Comparison of ENCODE assay signal across 14 cellular contexts in the genomic region with DNA sequence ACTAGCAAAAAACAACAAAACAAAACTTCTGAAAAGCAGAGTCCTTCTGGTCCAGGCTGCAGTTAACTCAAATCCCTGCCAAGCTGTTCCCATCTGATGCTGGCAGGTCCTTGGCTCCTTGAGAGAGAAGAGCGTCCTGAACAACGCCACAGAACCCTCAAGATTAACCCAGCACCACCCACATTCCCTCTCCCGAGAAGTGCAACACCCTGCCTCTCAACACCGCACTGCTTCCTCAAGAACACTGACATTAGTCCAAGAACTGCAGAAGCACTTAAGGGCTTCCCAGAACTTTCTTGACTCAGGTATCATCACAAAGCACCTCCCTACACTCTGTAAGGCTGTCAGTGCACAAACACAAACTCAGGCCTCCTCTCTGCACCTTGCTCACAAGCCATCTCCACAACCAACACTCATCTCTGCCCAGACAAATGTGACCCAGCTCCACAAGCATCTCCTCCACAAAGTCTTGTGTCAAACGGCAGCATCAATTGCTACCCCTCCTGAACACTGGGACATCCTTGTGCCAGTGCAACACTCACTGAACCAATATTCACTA. TPM values are rescaled to one million over a fixed set of nuclear protein-coding genes. Genes with fewer than 3 reads are reported as not detected.
DNase-seq lines count a peak whose midpoint lies in the region; ATAC-seq, FAIRE-seq and TF ChIP-seq lines count a peak whose summit lies in the region.
"Had no signal": no experiment of that assay in that cellular context is flagged by ENCODE, and none has a peak within 500 bp of the region (broad histone marks: within the 10 kb centered on the region; RNA-seq: fewer than 3 reads in every experiment).

No MANE protein-coding gene starts in this region.

- ATAC-seq in left ventricle myocardium superior: peak; percentile 17
- ATAC-seq in memory B cell (ENCODE audit: low read depth): no peak
- peak; percentile 84 for ATAC-seq in upper lobe of right lung
- ATAC-seq in HG03175 (IDR thresholded peaks at IDR 0.05; ENCODE audit: unreplicated experiment): no peak
- ATAC-seq: left lobe of liver had no signal

- H3K4me3 Mint-ChIP-seq in memory B cell: no peak overlapping the region
- H3K4me3 Mint-ChIP-seq: activated CD4-positive, alpha-beta T cell treated with anti-CD3 and anti-CD28 coated beads, Interleukin-2, amount 10 ng/mL, durations not matched to agents 7 days and 5 days; neural crest cell had no signal

- peaks cover 0 to 82% of the 10 kb centered on the region in 2 donors for H3K4me1 ChIP-seq in right atrium auricular region
- H3K4me1 ChIP-seq in upper lobe of right lung: peaks cover 75% of the 10 kb centered on the region
- 0 out of 2 replicates have a peak, but pooled peaks cover 4% of the 10 kb centered on the region for H3K4me1 ChIP-seq in BE2C

- peak overlapping the region; percentile 8 for H3K27ac Mint-ChIP-seq in memory B cell
- H3K27ac Mint-ChIP-seq: activated CD4-positive, alpha-beta T cell treated with anti-CD3 and anti-CD28 coated beads, Interleukin-2, amount 10 ng/mL, durations not matched to agents 7 days and 5 days had no signal

- H3K27ac ChIP-seq in right atrium auricular region (peak overlapping the region in 1 of 2 donors; percentile 14), upper lobe of right lung (peak overlapping the region; percentile 15)

- no peak for TF ChIP-seq CTCF in right atrium auricular region (IDR thresholded peaks at IDR 0.05)
- TF ChIP-seq CTCF in bronchial epithelial cell (IDR thresholded peaks at IDR 0.05; ENCODE audit: insufficient read depth, low read length, severe bottlenecking): no peak
- no peak for TF ChIP-seq CTCF in upper lobe of right lung (IDR thresholded peaks at IDR 0.05)
- TF ChIP-seq CTCF in BE2C (IDR thresholded peaks at IDR 0.05; ENCODE audit: low read depth, low read length): no peak

- H3K9me3 Mint-ChIP-seq in memory B cell: no peaks in the 10 kb centered on the region
- H3K9me3 Mint-ChIP-seq: activated CD4-positive, alpha-beta T cell treated with anti-CD3 and anti-CD28 coated beads, Interleukin-2, amount 10 ng/mL, durations not matched to agents 7 days and 5 days; neural crest cell had no signal

- no peaks in the 10 kb centered on the region for H3K27me3 Mint-ChIP-seq in memory B cell
- H3K27me3 Mint-ChIP-seq: activated CD4-positive, alpha-beta T cell treated with anti-CD3 and anti-CD28 coated beads, Interleukin-2, amount 10 ng/mL, durations not matched to agents 7 days and 5 days had no signal

- peaks cover 11% of the 10 kb centered on the region for H3K36me3 Mint-ChIP-seq in memory B cell

- intact Hi-C loops in left ventricle myocardium superior (cut with micrococcal nuclease): no loop called here
- intact Hi-C loops in upper lobe of right lung (cut with DNase I): no loop called here

- H3K36me3 ChIP-seq in right atrium auricular region (no peaks in the 10 kb centered on the region), bronchial epithelial cell (ENCODE audit: control insufficient read depth, insufficient read depth, low read length) (peaks cover 1% of the 10 kb centered on the region), upper lobe of right lung (peaks cover 9% of the 10 kb centered on the region), BE2C (peaks cover 23% of the 10 kb centered on the region)

- H3K9me3 ChIP-seq in right atrium auricular region (no peaks in the 10 kb centered on the region), upper lobe of right lung (no peaks in the 10 kb centered on the region), BE2C (no peaks in the 10 kb centered on the region)

- H3K4me1 Mint-ChIP-seq in memory B cell: peaks cover 39% of the 10 kb centered on the region

- DNase-seq in left ventricle myocardium superior (no peak), right atrium auricular region (ENCODE audit: low spot score) (no peak), bronchial epithelial cell (ENCODE audit: low read depth) (peak; percentile 23), memory B cell (ENCODE audit: low spot score in 2 of 2) (no peak), upper lobe of right lung (peak; percentile 78), glomerular visceral epithelial cell (ENCODE audit: extremely low spot score) (no peak), BE2C (no peak)
- DNase-seq: activated CD4-positive, alpha-beta T cell treated with anti-CD3 and anti-CD28 coated beads, Interleukin-2, amount 10 ng/mL, durations not matched to agents 7 days and 5 days; NCI-H1105 had no signal

- FAIRE-seq in bronchial epithelial cell (lab: Jason Lieb, UNC): peak; percentile 13

- H3K27me3 ChIP-seq in right atrium auricular region (no peaks in the 10 kb centered on the region), bronchial epithelial cell (ENCODE audit: control insufficient read depth, insufficient read depth, low read length) (no peaks in the 10 kb centered on the region), upper lobe of right lung (no peaks in the 10 kb centered on the region), BE2C (no peaks in the 10 kb centered on the region)

- H3K4me3 ChIP-seq in right atrium auricular region: no peak overlapping the region
- no peak overlapping the region for H3K4me3 ChIP-seq in bronchial epithelial cell (ENCODE audit: low read depth, low read length)
- no peak overlapping the region for H3K4me3 ChIP-seq in upper lobe of right lung
- H3K4me3 ChIP-seq in BE2C (ENCODE audit: low read depth, low read length): no peak overlapping the region
- H3K4me3 ChIP-seq: skin epidermis had no signal

RNA-seq across cellular contexts. Expression of gene MRPL14, which starts 7.5 kb away (rescaled TPM):
- total RNA-seq in left ventricle myocardium superior (38.8 TPM), right atrium auricular region (10 to 100 TPM; 44.1 to 45.9 TPM), bronchial epithelial cell (66.3 and 90.0 TPM in 2 replicates), upper lobe of right lung (94.1 TPM)
- polyA plus RNA-seq in BE2C (2012; ENCODE audit: insufficient read depth, insufficient read length, low read depth): 190 TPM

RNA-seq across cellular contexts. Expression of gene TMEM63B, which starts 7.6 kb away (rescaled TPM):
- total RNA-seq in left ventricle myocardium superior (47.3 TPM), right atrium auricular region (10 to 100 TPM; 29.2 to 37.1 TPM), bronchial epithelial cell (27.4 and 40.3 TPM in 2 replicates), upper lobe of right lung (119 TPM)
- 46.5 TPM for polyA plus RNA-seq in BE2C (2012; ENCODE audit: insufficient read depth, insufficient read length, low read depth)

RNA-seq across cellular contexts. Expression of gene CAPN11, which starts 38.8 kb away (rescaled TPM):
- total RNA-seq in left ventricle myocardium superior (0.40 TPM), right atrium auricular region (under 1 TPM; 0.16 to 0.44 TPM), bronchial epithelial cell (not detected in 2 replicates), upper lobe of right lung (1.6 TPM)
- not detected for polyA plus RNA-seq in BE2C (2012; ENCODE audit: insufficient read depth, insufficient read length, low read depth)
- total RNA-seq: neural crest cell; T-helper 2 cell treated with Interferon-gamma antibody and Interleukin-4, amounts not matched to agents 100 ng/mL and 5 ng/mL, for 36 hours had no signal

Comparison
In these comparisons a context has a peak if more than half of its experiments do, and no peak if none do; other contexts are left out.
1. ATAC-seq: peak in left ventricle myocardium superior (single experiment) and upper lobe of right lung (single experiment); none in memory B cell (single experiment) and HG03175 (single experiment).
2. DNase-seq: peak in bronchial epithelial cell (single experiment) and upper lobe of right lung (single experiment); none in left ventricle myocardium superior (single experiment), right atrium auricular region (single experiment), memory B cell (0 of 2), glomerular visceral epithelial cell (single experiment) and BE2C (single experiment).